In the genomic region with DNA sequence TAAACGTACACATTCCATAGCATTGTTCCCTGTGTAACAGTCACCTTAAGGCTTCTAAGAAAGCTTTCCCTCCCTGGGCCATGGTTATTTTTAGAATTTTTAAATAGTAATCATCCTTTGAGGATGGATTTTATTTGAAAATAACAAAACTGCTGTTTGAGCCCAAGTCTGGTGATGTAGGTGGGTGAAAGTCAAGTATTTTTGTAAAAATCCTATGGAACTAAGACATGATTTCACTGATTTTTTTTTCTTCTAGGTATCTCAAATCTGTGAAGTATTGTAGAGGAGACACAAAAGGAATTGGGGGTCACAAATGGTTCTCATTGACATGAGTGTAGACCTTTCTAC, we compare ENCODE assay signal across 10 cellular contexts. TPM values are rescaled to one million over a fixed set of nuclear protein-coding genes. Genes with fewer than 3 reads are reported as not detected.
DNase-seq lines count a peak whose midpoint lies in the region; ATAC-seq, FAIRE-seq and TF ChIP-seq lines count a peak whose summit lies in the region.
"Had no signal": no experiment of that assay in that cellular context is flagged by ENCODE, and none has a peak within 500 bp of the region (broad histone marks: within the 10 kb centered on the region; RNA-seq: fewer than 3 reads in every experiment).

No MANE protein-coding gene starts in this region.

- peak overlapping the region; percentile 91 for H3K4me2 ChIP-seq in OCI-LY3 (ENCODE audit: low read length)

- peak overlapping the region; percentile 100 for H3K27ac Mint-ChIP-seq in CD8-positive, alpha-beta T cell

- H3K27ac ChIP-seq in CD8-positive, alpha-beta T cell (ENCODE audit: low read depth, low read length) = no peak overlapping the region
- H3K27ac ChIP-seq in OCI-LY3 (ENCODE audit: low read length) (peak overlapping the region; percentile 25), pancreas (no peak overlapping the region), testis (no peak overlapping the region)

- 13 to 19% methylated on average over 1 of the region's 1 CpG for WGBS in pancreas, 2 donors
- WGBS in testis, 2 donors = 11% methylated on average over 1 of the region's 1 CpG

- no peaks in the 10 kb centered on the region for H3K27me3 ChIP-seq in CD8-positive, alpha-beta T cell (ENCODE audit: insufficient read depth, low read length)
- H3K27me3 ChIP-seq in OCI-LY3 (ENCODE audit: low read depth, low read length) (no peaks in the 10 kb centered on the region), endocrine pancreas (ENCODE audit: control insufficient read depth, insufficient read depth, low read length) (no peaks in the 10 kb centered on the region), pancreas (no peaks in the 10 kb centered on the region), testis (no peaks in the 10 kb centered on the region)

- TF ChIP-seq CTCF in CD8-positive, alpha-beta T cell (IDR thresholded peaks at IDR 0.05) = no peak
- no peak for TF ChIP-seq CTCF in OCI-LY3 (IDR thresholded peaks at IDR 0.05; ENCODE audit: low read depth, low read length)
- no peak for TF ChIP-seq CTCF in pancreas (IDR thresholded peaks at IDR 0.05)
- no peak for TF ChIP-seq CTCF in testis (IDR thresholded peaks at IDR 0.05)

- H2AFZ ChIP-seq in OCI-LY3 (ENCODE audit: low read depth, low read length) = no peak overlapping the region

- ATAC-seq in CD8-positive, alpha-beta T cell = no peak
- ATAC-seq in pancreas = no peak

- H3K36me3 ChIP-seq in CD8-positive, alpha-beta T cell (ENCODE audit: insufficient read depth, low read length) = peaks cover 38% of the 10 kb centered on the region
- peaks cover 39% of the 10 kb centered on the region for H3K36me3 ChIP-seq in OCI-LY3 (replicated peaks; ENCODE audit: low read depth, low read length)
- peaks cover 5% of the 10 kb centered on the region for H3K36me3 ChIP-seq in endocrine pancreas (ENCODE audit: control insufficient read depth, insufficient read depth, low read length)
- H3K36me3 ChIP-seq in pancreas = peaks cover 0 to 39% (median 7%) of the 10 kb centered on the region in 3 donors
- H3K36me3 ChIP-seq in testis (ENCODE audit: low read depth, missing control alignments) = no peaks in the 10 kb centered on the region

- no peak for TF ChIP-seq POLR2A in testis (IDR thresholded peaks at IDR 0.05)

- no peak for FAIRE-seq in pancreas (lab: Jason Lieb, UNC)

- H3K9me3 ChIP-seq in CD8-positive, alpha-beta T cell (ENCODE audit: low read length) = no peaks in the 10 kb centered on the region
- H3K9me3 ChIP-seq in OCI-LY3 (ENCODE audit: insufficient read depth, low read length) (no peaks in the 10 kb centered on the region), endocrine pancreas (ENCODE audit: control insufficient read depth, low read length) (no peaks in the 10 kb centered on the region), pancreas (no peaks in the 10 kb centered on the region), testis (no peaks in the 10 kb centered on the region)

- peaks cover 44% of the 10 kb centered on the region for H3K4me1 ChIP-seq in CD8-positive, alpha-beta T cell (ENCODE audit: insufficient read depth, low read length)
- H3K4me1 ChIP-seq in OCI-LY3 (ENCODE audit: low read length) (peaks cover 64% of the 10 kb centered on the region), endocrine pancreas (ENCODE audit: control insufficient read depth, insufficient read depth, low read length) (peaks cover 7% of the 10 kb centered on the region), pancreas (peaks cover 15 to 28% (median 17%) of the 10 kb centered on the region in 3 donors), testis (peaks cover 39% of the 10 kb centered on the region)

- H3K36me3 Mint-ChIP-seq in CD8-positive, alpha-beta T cell = peaks cover 73% of the 10 kb centered on the region

- DNase-seq in CD8-positive, alpha-beta T cell = no peak
- DNase-seq in pancreas = no peak
- no peak for DNase-seq in SIG-M5 treated with dmso at 0.1 percent for 504 hours (lab: John Stamatoyannopoulos, UW; ENCODE audit: unreplicated experiment)
- no peak for DNase-seq in stimulated activated naive CD4-positive, alpha-beta T cell (lab: John Stamatoyannopoulos, UW)
- no peak for DNase-seq in testis
- DNase-seq in EL = no peak
- DNase-seq: cortex of kidney had no signal

- CTCF ChIA-PET in CD8-positive, alpha-beta T cell (lab: Charles Lee) = interaction anchor here (0.5 to 15.7 kb wide), 21 partner anchors 9 to 401 kb away, joined by 3 to 353 read pairs (median 4); a partner anchor contains a TSS

- POLR2A ChIA-PET in CD8-positive, alpha-beta T cell (lab: Charles Lee) = interaction anchor here (5.7 to 8.6 kb wide), 2 partner anchors 56 to 70 kb away, joined by 80 to 105 read pairs; a partner anchor contains a TSS

- peak overlapping the region; percentile 46 for H3K9ac ChIP-seq in OCI-LY3 (ENCODE audit: low read length)
- no peak overlapping the region for H3K9ac ChIP-seq in endocrine pancreas (ENCODE audit: control insufficient read depth, insufficient read depth, low read length)

- intact Hi-C loops in CD8-positive, alpha-beta T cell (cut with DNase I, micrococcal nuclease) = loop anchor here (1.0 to 5.0 kb wide), 13 partner anchors 55 to 1471 kb away; a partner anchor contains a TSS
- intact Hi-C loops in pancreas (cut with DNase I) (loop anchor here in 1 of 3 donors (10.0 kb wide), 1 partner anchor 241 kb away; no protein-coding TSS in a partner anchor), testis (cut with DNase I; ENCODE audit: low total_unique reads) (no loop called here)

- H3K9me3 Mint-ChIP-seq in CD8-positive, alpha-beta T cell = no peaks in the 10 kb centered on the region

- peak overlapping the region; percentile 100 for H3K4me3 Mint-ChIP-seq in CD8-positive, alpha-beta T cell

- peaks cover 12% of the 10 kb centered on the region for H4K20me1 ChIP-seq in OCI-LY3 (ENCODE audit: insufficient read depth, low read length)

- peaks cover 59% of the 10 kb centered on the region for H3K4me1 Mint-ChIP-seq in CD8-positive, alpha-beta T cell (ENCODE audit: low read depth)

- H3K4me3 ChIP-seq in CD8-positive, alpha-beta T cell (ENCODE audit: low read depth, low read length) = no peak overlapping the region
- H3K4me3 ChIP-seq in OCI-LY3 (ENCODE audit: low read length) (peak overlapping the region; percentile 91), endocrine pancreas (ENCODE audit: control insufficient read depth, insufficient read depth, low read length) (peak overlapping the region; percentile 83), pancreas (peak overlapping the region in 3 of 4 donors; percentile 76 to 95 (median 88)), testis (peak overlapping the region in 1 of 2 donors; percentile 91)

- H3K27me3 Mint-ChIP-seq in CD8-positive, alpha-beta T cell (ENCODE audit: low read depth) = no peaks in the 10 kb centered on the region

- H3K79me2 ChIP-seq in OCI-LY3 (ENCODE audit: low read length) = peaks cover 54% of the 10 kb centered on the region

RNA-seq across cellular contexts. Expression of a gene that starts 1.4 kb away (rescaled TPM):
- 100 to 1,000 TPM; 254 to 260 TPM for total RNA-seq in CD8-positive, alpha-beta T cell
- 10 to 100 TPM; 34.1 to 66.7 (median 41.4) TPM for total RNA-seq in pancreas
- 100 to 1,000 TPM in 1 of 2 donors, 10 to 100 TPM in 1; 51.8 to 126 TPM for polyA plus RNA-seq in pancreas
- total RNA-seq in testis = 100 to 1,000 TPM; 221 to 238 TPM
- polyA plus RNA-seq in testis (ENCODE audit: insufficient read depth, low read depth, low replicate concordance) = 217 TPM

RNA-seq across cellular contexts. Expression of a gene that starts 2.8 kb away (rescaled TPM):
- 100 to 1,000 TPM in 1 of 2 experiments, 10 to 100 TPM in 1; 95.3 to 109 TPM for total RNA-seq in CD8-positive, alpha-beta T cell
- total RNA-seq in pancreas (10 to 100 TPM; 13.9 to 23.4 (median 16.7) TPM), testis (100 to 1,000 TPM; 115 to 116 TPM)
- polyA plus RNA-seq in pancreas (10 to 100 TPM; 14.9 to 21.7 TPM), testis (ENCODE audit: insufficient read depth, low read depth, low replicate concordance) (48.6 TPM)

RNA-seq across cellular contexts. Expression of a gene that starts 34.1 kb away (rescaled TPM):
- total RNA-seq in CD8-positive, alpha-beta T cell = 1 to 10 TPM; 1.2 to 1.9 TPM
- total RNA-seq in pancreas = 10 to 100 TPM in 1 of 6 donors, 1 to 10 TPM in 5; 1.0 to 18.8 (median 2.5) TPM
- polyA plus RNA-seq in pancreas = 1 to 10 TPM; 2.0 to 2.2 TPM
- 1 to 10 TPM; 5.3 to 9.6 TPM for total RNA-seq in testis
- 17.1 TPM for polyA plus RNA-seq in testis (ENCODE audit: insufficient read depth, low read depth, low replicate concordance)
- total RNA-seq: SK-MEL-5 had no signal

RNA-seq across cellular contexts. Expression of a gene that starts 48.7 kb away (rescaled TPM):
- 1 to 10 TPM; 4.2 to 4.3 TPM for total RNA-seq in CD8-positive, alpha-beta T cell
- total RNA-seq in pancreas (10 to 100 TPM in 5 of 6 donors, 1 to 10 TPM in 1; 8.8 to 16.9 (median 11.1) TPM), testis (10 to 100 TPM; 10.0 to 10.5 TPM)
- polyA plus RNA-seq in pancreas (1 to 10 TPM; 7.5 to 7.8 TPM), testis (ENCODE audit: insufficient read depth, low read depth, low replicate concordance) (16.7 TPM)
